In genomic region chr3:141797167-141797773, GRCh38 we compare ENCODE assay signal across 1 cellular context.
TF ChIP-seq lines count a peak whose summit lies in the region.

No MANE protein-coding gene starts in this region.

TF ChIP-seq in WTC11, 78 proteins besides CTCF, POLR2A, EP300 and RAD21 (continued from another document):
- TF ChIP-seq AFF4 (CRISPR knock-in tag; IDR thresholded peaks at IDR 0.05; ENCODE audit: borderline replicate concordance) (peak; percentile 48; the same call in 1 of the 2 replicates), FOXP4 (CRISPR knock-in tag; IDR thresholded peaks at IDR 0.05) (peak; percentile 20; the same call in 1 of the 2 replicates), E2F1 (CRISPR knock-in tag; IDR thresholded peaks at IDR 0.05) (no peak), SMAD3 (CRISPR knock-in tag; IDR thresholded peaks at IDR 0.05; ENCODE audit: borderline replicate concordance) (peak; percentile 86), ZNF423 (CRISPR knock-in tag; IDR thresholded peaks at IDR 0.05) (peak; percentile 22; the same call in 1 of the 2 replicates), ZNF263 (CRISPR knock-in tag; IDR thresholded peaks at IDR 0.05; ENCODE audit: low read depth) (no peak), MXD4 (CRISPR knock-in tag; IDR thresholded peaks at IDR 0.05; ENCODE audit: borderline replicate concordance) (no peak), FOXK1 (CRISPR knock-in tag; IDR thresholded peaks at IDR 0.05) (peak; percentile 55; the same call in 1 of the 2 replicates), KAT7 (CRISPR knock-in tag; IDR thresholded peaks at IDR 0.05; ENCODE audit: borderline replicate concordance) (0 out of 2 replicates have a peak, but pooled peaks have one; percentile 33), ESRRA (CRISPR knock-in tag; IDR thresholded peaks at IDR 0.05; ENCODE audit: borderline replicate concordance) (peak; percentile 78; the same call in 1 of the 2 replicates), FOXP1 (CRISPR knock-in tag; IDR thresholded peaks at IDR 0.05; ENCODE audit: borderline replicate concordance) (peak; percentile 86), PRRX2 (CRISPR knock-in tag; IDR thresholded peaks at IDR 0.05) (0 out of 2 replicates have a peak, but pooled peaks have one; percentile 27), NFE2L1 (CRISPR knock-in tag; IDR thresholded peaks at IDR 0.05) (no peak), AR (CRISPR knock-in tag; IDR thresholded peaks at IDR 0.05) (no peak), ETV6 (CRISPR knock-in tag; IDR thresholded peaks at IDR 0.05) (peak; percentile 61; the same call in 1 of the 2 replicates), ZNF138 (CRISPR knock-in tag; conservative IDR thresholded peaks at IDR 0.05) (no peak), EMX1 (CRISPR knock-in tag; IDR thresholded peaks at IDR 0.05) (no peak), ZNF232 (CRISPR knock-in tag; IDR thresholded peaks at IDR 0.05) (peak; percentile 50; the same call in 1 of the 2 replicates), ZNF396 (CRISPR knock-in tag; IDR thresholded peaks at IDR 0.05; ENCODE audit: borderline replicate concordance) (no peak), NFYB (CRISPR knock-in tag; conservative IDR thresholded peaks at IDR 0.05; ENCODE audit: low read depth) (no peak), RELA (CRISPR knock-in tag; IDR thresholded peaks at IDR 0.05; ENCODE audit: borderline replicate concordance) (peak; percentile 71; the same call in 1 of the 2 replicates), GTF2I (CRISPR knock-in tag; conservative IDR thresholded peaks at IDR 0.05) (no peak), CREB1 (CRISPR knock-in tag; IDR thresholded peaks at IDR 0.05) (no peak), RORB (CRISPR knock-in tag; IDR thresholded peaks at IDR 0.05) (no peak), TCF7 (CRISPR knock-in tag; IDR thresholded peaks at IDR 0.05; ENCODE audit: low read depth) (no peak), ZNF416 (CRISPR knock-in tag; IDR thresholded peaks at IDR 0.05) (no peak), OVOL2 (CRISPR knock-in tag; IDR thresholded peaks at IDR 0.05; ENCODE audit: borderline replicate concordance) (no peak), NR3C1 (CRISPR knock-in tag; conservative IDR thresholded peaks at IDR 0.05; ENCODE audit: low read depth) (no peak), CREM (CRISPR knock-in tag; IDR thresholded peaks at IDR 0.05) (0 out of 2 replicates have a peak, but pooled peaks have one; percentile 21), ZNF671 (CRISPR knock-in tag; IDR thresholded peaks at IDR 0.05) (no peak), TEAD1 (CRISPR knock-in tag; IDR thresholded peaks at IDR 0.05) (peak; percentile 73; the same call in 1 of the 2 replicates), SP1 (CRISPR knock-in tag; conservative IDR thresholded peaks at IDR 0.05) (peak; percentile 59), SMAD4 (CRISPR knock-in tag; IDR thresholded peaks at IDR 0.05) (no peak)
- TF ChIP-seq, protein P1, sequence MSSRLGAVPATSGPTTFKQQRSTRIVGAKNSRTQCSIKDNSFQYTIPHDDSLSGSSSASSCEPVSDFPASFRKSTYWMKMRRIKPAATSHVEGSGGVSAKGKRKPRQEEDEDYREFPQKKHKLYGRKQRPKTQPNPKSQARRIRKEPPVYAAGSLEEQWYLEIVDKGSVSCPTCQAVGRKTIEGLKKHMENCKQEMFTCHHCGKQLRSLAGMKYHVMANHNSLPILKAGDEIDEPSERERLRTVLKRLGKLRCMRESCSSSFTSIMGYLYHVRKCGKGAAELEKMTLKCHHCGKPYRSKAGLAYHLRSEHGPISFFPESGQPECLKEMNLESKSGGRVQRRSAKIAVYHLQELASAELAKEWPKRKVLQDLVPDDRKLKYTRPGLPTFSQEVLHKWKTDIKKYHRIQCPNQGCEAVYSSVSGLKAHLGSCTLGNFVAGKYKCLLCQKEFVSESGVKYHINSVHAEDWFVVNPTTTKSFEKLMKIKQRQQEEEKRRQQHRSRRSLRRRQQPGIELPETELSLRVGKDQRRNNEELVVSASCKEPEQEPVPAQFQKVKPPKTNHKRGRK (CRISPR knock-in tag; IDR thresholded peaks at IDR 0.05; ENCODE audit: borderline replicate concordance) = no peak
- TF ChIP-seq, protein P2, sequence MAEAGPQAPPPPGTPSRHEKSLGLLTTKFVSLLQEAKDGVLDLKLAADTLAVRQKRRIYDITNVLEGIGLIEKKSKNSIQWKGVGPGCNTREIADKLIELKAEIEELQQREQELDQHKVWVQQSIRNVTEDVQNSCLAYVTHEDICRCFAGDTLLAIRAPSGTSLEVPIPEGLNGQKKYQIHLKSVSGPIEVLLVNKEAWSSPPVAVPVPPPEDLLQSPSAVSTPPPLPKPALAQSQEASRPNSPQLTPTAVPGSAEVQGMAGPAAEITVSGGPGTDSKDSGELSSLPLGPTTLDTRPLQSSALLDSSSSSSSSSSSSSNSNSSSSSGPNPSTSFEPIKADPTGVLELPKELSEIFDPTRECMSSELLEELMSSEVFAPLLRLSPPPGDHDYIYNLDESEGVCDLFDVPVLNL (CRISPR knock-in tag; IDR thresholded peaks at IDR 0.05; ENCODE audit: borderline replicate concordance, low read depth) = no peak
- TF ChIP-seq, protein P3, sequence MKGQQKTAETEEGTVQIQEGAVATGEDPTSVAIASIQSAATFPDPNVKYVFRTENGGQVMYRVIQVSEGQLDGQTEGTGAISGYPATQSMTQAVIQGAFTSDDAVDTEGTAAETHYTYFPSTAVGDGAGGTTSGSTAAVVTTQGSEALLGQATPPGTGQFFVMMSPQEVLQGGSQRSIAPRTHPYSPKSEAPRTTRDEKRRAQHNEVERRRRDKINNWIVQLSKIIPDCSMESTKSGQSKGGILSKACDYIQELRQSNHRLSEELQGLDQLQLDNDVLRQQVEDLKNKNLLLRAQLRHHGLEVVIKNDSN (CRISPR knock-in tag; IDR thresholded peaks at IDR 0.05) = no peak
- TF ChIP-seq, protein P4, sequence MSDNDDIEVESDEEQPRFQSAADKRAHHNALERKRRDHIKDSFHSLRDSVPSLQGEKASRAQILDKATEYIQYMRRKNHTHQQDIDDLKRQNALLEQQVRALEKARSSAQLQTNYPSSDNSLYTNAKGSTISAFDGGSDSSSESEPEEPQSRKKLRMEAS (CRISPR knock-in tag; IDR thresholded peaks at IDR 0.05) = peak; percentile 91
